Comparison of ENCODE assay signal across 15 cellular contexts in genomic region chr11:45927332-45927683, GRCh38. TPM values are rescaled to one million over a fixed set of nuclear protein-coding genes. Genes with fewer than 3 reads are reported as not detected.
A peak's percentile ranks its signal among the peaks of the same experiment; 100 is the strongest.
DNase-seq lines count a peak whose midpoint lies in the region; ATAC-seq and TF ChIP-seq lines count a peak whose summit lies in the region.
"Had no signal": no experiment of that assay in that cellular context is flagged by ENCODE, and none has a peak within 500 bp of the region (broad histone marks: within the 10 kb centered on the region; RNA-seq: fewer than 3 reads in every experiment).

No MANE protein-coding gene starts in this region.

- H3K4me1 Mint-ChIP-seq in CD8-positive, alpha-beta T cell (ENCODE audit: low read depth) = peaks cover 35% of the 10 kb centered on the region
- H3K4me1 Mint-ChIP-seq in activated naive CD8-positive, alpha-beta T cell treated with anti-CD3 and anti-CD28 coated beads, Interleukin-2, amount 50 U/mL, for 24 hours = peaks cover 30% of the 10 kb centered on the region

- no peak overlapping the region for H3K27ac ChIP-seq in CD8-positive, alpha-beta T cell (ENCODE audit: low read depth, low read length)
- H3K27ac ChIP-seq in trophoblast cell (ENCODE audit: low read depth, low read length) = no peak overlapping the region
- H3K27ac ChIP-seq: C4-2B, testis had no signal

- peaks cover 2% of the 10 kb centered on the region for H3K79me1 ChIP-seq in trophoblast cell (ENCODE audit: low read length)

- H3K23ac ChIP-seq in trophoblast cell (ENCODE audit: low read length) = no peak overlapping the region

- H2BK12ac ChIP-seq in trophoblast cell (ENCODE audit: low read length) = no peak overlapping the region

- intact Hi-C loops in CD8-positive, alpha-beta T cell (cut with DNase I, micrococcal nuclease) = no loop called here

- no peak overlapping the region for H3K4me2 ChIP-seq in trophoblast cell (ENCODE audit: low read length)

- peaks cover 31% of the 10 kb centered on the region for H3K4me1 ChIP-seq in CD8-positive, alpha-beta T cell (ENCODE audit: insufficient read depth, low read length)
- peaks cover 16 to 22% of the 10 kb centered on the region in 2 experiments for H3K4me1 ChIP-seq in trophoblast cell (ENCODE audit: control insufficient read depth in 1 of 2, insufficient read depth in 2 of 2, low read length in 2 of 2)

- peak overlapping the region; percentile 75 for H3K27ac Mint-ChIP-seq in CD8-positive, alpha-beta T cell
- peak overlapping the region; percentile 57 for H3K27ac Mint-ChIP-seq in activated naive CD8-positive, alpha-beta T cell treated with anti-CD3 and anti-CD28 coated beads, Interleukin-2, amount 50 U/mL, for 24 hours

- no peak overlapping the region for H3K4me3 Mint-ChIP-seq in CD8-positive, alpha-beta T cell
- H3K4me3 Mint-ChIP-seq in activated naive CD8-positive, alpha-beta T cell treated with anti-CD3 and anti-CD28 coated beads, Interleukin-2, amount 50 U/mL, for 24 hours = no peak overlapping the region

- no peaks in the 10 kb centered on the region for H3K9me3 Mint-ChIP-seq in CD8-positive, alpha-beta T cell
- H3K9me3 Mint-ChIP-seq in activated naive CD8-positive, alpha-beta T cell treated with anti-CD3 and anti-CD28 coated beads, Interleukin-2, amount 50 U/mL, for 24 hours = no peaks in the 10 kb centered on the region

- no peak for DNase-seq in CD8-positive, alpha-beta T cell
- DNase-seq in GM20000 (ENCODE audit: low spot score) = peak; percentile 5
- DNase-seq in activated naive CD8-positive, alpha-beta T cell treated with anti-CD3 and anti-CD28 coated beads, Interleukin-2, amount 50 U/mL, for 24 hours = no peak
- DNase-seq in trophoblast cell = no peak
- DNase-seq in KG1 (lab: John Stamatoyannopoulos, UW) = no peak
- DNase-seq in NCI-H1105 treated with DMSO at 0.1 percent for 48 hours (lab: John Stamatoyannopoulos, UW) = no peak
- DNase-seq: HCEC 1CT; NCI-H1048; NCI-H82; stimulated activated CD4-positive, alpha-beta T cell treated with anti-CD3 and anti-CD28 coated beads, Interleukin-1b, Interleukin-23, amount 100 ng/mL, for 48 hours; testis had no signal

- H3K18ac ChIP-seq in trophoblast cell (ENCODE audit: low read length) = no peak overlapping the region

- H3K4ac ChIP-seq in trophoblast cell (ENCODE audit: low read depth, low read length) = no peak overlapping the region

- no peak overlapping the region for H3K9ac ChIP-seq in trophoblast cell (ENCODE audit: low read length)

- no peak overlapping the region for H4K8ac ChIP-seq in trophoblast cell (ENCODE audit: low read depth, low read length)

- H2BK120ac ChIP-seq in trophoblast cell (ENCODE audit: insufficient read depth, low read length, poor library complexity) = no peak overlapping the region

- H2AK5ac ChIP-seq in trophoblast cell (ENCODE audit: low read length) = no peak overlapping the region

- H3K4me3 ChIP-seq in CD8-positive, alpha-beta T cell (ENCODE audit: low read depth, low read length) = no peak overlapping the region
- H3K4me3 ChIP-seq in trophoblast cell (ENCODE audit: low read depth, low read length) = peak overlapping the region; percentile 10
- H3K4me3 ChIP-seq: testis had no signal

- no peak overlapping the region for H3K14ac ChIP-seq in trophoblast cell (ENCODE audit: low read length)

- no peak overlapping the region for H2BK5ac ChIP-seq in trophoblast cell (ENCODE audit: low read depth, low read length, poor library complexity)

- H3K79me2 ChIP-seq in trophoblast cell (ENCODE audit: control insufficient read depth, insufficient read depth, low read length, poor library complexity) = no peaks in the 10 kb centered on the region

- no CpG with 5 or more reads among the region's 15 CpGs for WGBS in trophoblast cell (ENCODE audit: extremely low coverage, insufficient coverage, insufficient read length)

- no peak overlapping the region for H2AFZ ChIP-seq in trophoblast cell (ENCODE audit: insufficient read depth, low read length, poor library complexity)

- H3K27me3 Mint-ChIP-seq in CD8-positive, alpha-beta T cell (ENCODE audit: low read depth) = no peaks in the 10 kb centered on the region
- peaks cover 10% of the 10 kb centered on the region for H3K27me3 Mint-ChIP-seq in activated naive CD8-positive, alpha-beta T cell treated with anti-CD3 and anti-CD28 coated beads, Interleukin-2, amount 50 U/mL, for 24 hours

- ATAC-seq in CD8-positive, alpha-beta T cell = no peak
- ATAC-seq in activated naive CD8-positive, alpha-beta T cell treated with anti-CD3 and anti-CD28 coated beads, Interleukin-2, amount 50 U/mL, for 24 hours = no peak
- no peak for ATAC-seq in GM18520 (IDR thresholded peaks at IDR 0.05; ENCODE audit: unreplicated experiment)
- no peak for ATAC-seq in GM21423 (IDR thresholded peaks at IDR 0.05; ENCODE audit: unreplicated experiment)
- ATAC-seq: HepG2 had no signal

- no peaks in the 10 kb centered on the region for H3K36me3 ChIP-seq in CD8-positive, alpha-beta T cell (ENCODE audit: insufficient read depth, low read length)
- peaks cover 5 to 7% of the 10 kb centered on the region in 2 experiments for H3K36me3 ChIP-seq in trophoblast cell (ENCODE audit: control insufficient read depth in 1 of 2, insufficient read depth in 2 of 2, low read length in 2 of 2)

- H3K36me3 Mint-ChIP-seq in CD8-positive, alpha-beta T cell = peaks cover 10% of the 10 kb centered on the region
- no peaks in the 10 kb centered on the region for H3K36me3 Mint-ChIP-seq in activated naive CD8-positive, alpha-beta T cell treated with anti-CD3 and anti-CD28 coated beads, Interleukin-2, amount 50 U/mL, for 24 hours (ENCODE audit: low read depth)

- POLR2A ChIA-PET in CD8-positive, alpha-beta T cell (lab: Charles Lee) = interaction anchor here (1.6 kb wide), 1 partner anchor 9 kb away, joined by 5 read pairs; the partner anchor contains the start of gene PEX16

- no peaks in the 10 kb centered on the region for H3K27me3 ChIP-seq in CD8-positive, alpha-beta T cell (ENCODE audit: insufficient read depth, low read length)
- H3K27me3 ChIP-seq in trophoblast cell (ENCODE audit: insufficient read depth, low read length) = peaks cover 12% of the 10 kb centered on the region
- H3K27me3 ChIP-seq: testis had no signal

- CTCF ChIA-PET in CD8-positive, alpha-beta T cell (lab: Charles Lee) = interaction anchor here (1.2 to 2.8 kb wide), 4 partner anchors 10 to 81 kb away, joined by 3 to 7 read pairs (median 4); partner anchors contain the start of gene PEX16

- TF ChIP-seq CTCF in CD8-positive, alpha-beta T cell (IDR thresholded peaks at IDR 0.05) = no peak
- no peak for TF ChIP-seq CTCF in GM20000 (IDR thresholded peaks at IDR 0.05; ENCODE audit: extremely low read depth, missing control alignments)

- no peaks in the 10 kb centered on the region for H3K9me3 ChIP-seq in CD8-positive, alpha-beta T cell (ENCODE audit: low read length)
- H3K9me3 ChIP-seq in trophoblast cell (ENCODE audit: insufficient read depth, low read depth, low read length) = peaks cover 4% of the 10 kb centered on the region
- H3K9me3 ChIP-seq: testis had no signal

- H4K91ac ChIP-seq in trophoblast cell (ENCODE audit: low read depth, low read length) = no peak overlapping the region

- H4K12ac ChIP-seq in trophoblast cell (ENCODE audit: low read depth, low read length) = no peak overlapping the region

RNA-seq across cellular contexts. Expression of gene LARGE2, which starts 4.9 kb away (rescaled TPM):
- total RNA-seq in CD8-positive, alpha-beta T cell = 1 to 10 TPM; 3.0 to 4.2 TPM
- polyA plus RNA-seq in trophoblast cell (2013) = 7.3 and 8.4 TPM in 2 replicates

RNA-seq across cellular contexts. Expression of gene PEX16, which starts 9.6 kb away (rescaled TPM):
- 10 to 100 TPM; 51.5 to 55.6 TPM for total RNA-seq in CD8-positive, alpha-beta T cell
- polyA plus RNA-seq in trophoblast cell (2013) = 14.1 and 15.5 TPM in 2 replicates

RNA-seq across cellular contexts. Expression of gene FREY1, which starts 20.2 kb away (rescaled TPM):
- 1 to 10 TPM; 3.7 to 5.1 TPM for total RNA-seq in CD8-positive, alpha-beta T cell
- 0.40 and 0.43 TPM in 2 replicates for polyA plus RNA-seq in trophoblast cell (2013)

RNA-seq across cellular contexts. Expression of gene MAPK8IP1, which starts 41.9 kb away (rescaled TPM):
- total RNA-seq in CD8-positive, alpha-beta T cell = 1 to 10 TPM; 6.5 to 8.4 TPM
- polyA plus RNA-seq in trophoblast cell (2013) = 7.4 and 8.1 TPM in 2 replicates
